In genomic region chr12:46839232-46839631, GRCh38 we compare ENCODE assay signal across 17 cellular contexts. TPM values are rescaled to one million over a fixed set of nuclear protein-coding genes. Genes with fewer than 3 reads are reported as not detected.
DNase-seq lines count a peak whose midpoint lies in the region; ATAC-seq and TF ChIP-seq lines count a peak whose summit lies in the region.
"Had no signal": no experiment of that assay in that cellular context is flagged by ENCODE, and none has a peak within 500 bp of the region (broad histone marks: within the 10 kb centered on the region; RNA-seq: fewer than 3 reads in every experiment).

No MANE protein-coding gene starts in this region.

- H3K4me3 Mint-ChIP-seq in osteocyte (ENCODE audit: unreplicated experiment), result no peak overlapping the region
- H3K4me3 Mint-ChIP-seq: CD4-positive, alpha-beta T cell; H9 had no signal

- H3K27ac Mint-ChIP-seq in osteocyte (ENCODE audit: unreplicated experiment), result no peak overlapping the region
- H3K27ac Mint-ChIP-seq: CD4-positive, alpha-beta T cell; H9 had no signal

- peaks cover 2% of the 10 kb centered on the region for H3K36me3 Mint-ChIP-seq in osteocyte (ENCODE audit: unreplicated experiment)

- H3K56ac ChIP-seq in IMR-90 (ENCODE audit: extremely low read depth, insufficient read depth, low read length), result no peak overlapping the region

- in situ Hi-C loops in GM23248 (cut with MboI) (no loop called here), IMR-90 (cut with MboI; ENCODE audit: low sequenced_read_pairs) (no loop called here)

- no peaks in the 10 kb centered on the region for H3K79me2 ChIP-seq in ACC112 (ENCODE audit: control insufficient read depth, insufficient read depth, low read length, unreplicated experiment)
- no peaks in the 10 kb centered on the region for H3K79me2 ChIP-seq in GM23248 (ENCODE audit: insufficient read depth)

- ATAC-seq in IMR-90 (ENCODE audit: low read depth), result peak; percentile 80; the same call in 1 of the 2 replicates
- ATAC-seq in SK-N-SH treated with all-trans-retinoic acid at 6 μM for 48 hours, result peak; percentile 45

- no peaks in the 10 kb centered on the region for H3K79me1 ChIP-seq in IMR-90 (ENCODE audit: low read depth in 1 of 2, low read length in 2 of 2)

- intact Hi-C loops in IMR-90 (cut with micrococcal nuclease) (loop anchor here (10.0 kb wide), 1 partner anchor 176 kb away; no protein-coding TSS in a partner anchor), dorsolateral prefrontal cortex (cut with DNase I) (no loop called here), breast epithelium (cut with DNase I; ENCODE audit: low total_unique reads) (no loop called here)

- H3K27ac ChIP-seq in ACC112 (ENCODE audit: low read depth, low read length) (no peak overlapping the region), GM23248 (no peak overlapping the region), IMR-90 (ENCODE audit: insufficient read depth, low read length) (no peak overlapping the region), dorsolateral prefrontal cortex (no peak overlapping the region), breast epithelium (no peak overlapping the region)
- H3K27ac ChIP-seq: C4-2B had no signal

- H3K9me3 ChIP-seq in GM23248 (ENCODE audit: low read depth), result no peaks in the 10 kb centered on the region
- H3K9me3 ChIP-seq in IMR-90 (ENCODE audit: control insufficient read depth, insufficient read depth, low read length), result no peaks in the 10 kb centered on the region
- H3K9me3 ChIP-seq in breast epithelium, result no peaks in the 10 kb centered on the region
- H3K9me3 ChIP-seq: Caco-2 had no signal

- H3K4me3 ChIP-seq in ACC112 (ENCODE audit: low read depth, low read length) (no peak overlapping the region), GM23248 (no peak overlapping the region), IMR-90 (ENCODE audit: insufficient read depth, low read depth, low read length) (no peak overlapping the region), dorsolateral prefrontal cortex (no peak overlapping the region), breast epithelium (no peak overlapping the region)

- no peak overlapping the region for H3K18ac ChIP-seq in IMR-90 (ENCODE audit: low read depth, low read length)

- no TSS peak for BruUV-seq in IMR-90 (replicated peaks; lab: Mats Ljungman, UMichigan)

- no peaks in the 10 kb centered on the region for H3K4me1 Mint-ChIP-seq in osteocyte (ENCODE audit: unreplicated experiment)
- H3K4me1 Mint-ChIP-seq: H9 had no signal

- 0 out of 2 replicates have a peak overlapping the region, but pooled peaks have one; percentile 10 for H3K4ac ChIP-seq in IMR-90 (ENCODE audit: low read depth, low read length)

- H3K9me3 Mint-ChIP-seq in osteocyte (ENCODE audit: unreplicated experiment), result peaks cover 11% of the 10 kb centered on the region
- H3K9me3 Mint-ChIP-seq: CD4-positive, alpha-beta T cell; H9 had no signal

- CTCF ChIA-PET in IMR-90 (lab: Yijun Ruan, JAX), result no interaction called here

- peak overlapping the region; percentile 28 for H2BK120ac ChIP-seq in IMR-90 (ENCODE audit: low read depth, low read length)

- H3K27me3 Mint-ChIP-seq in osteocyte (ENCODE audit: unreplicated experiment), result no peaks in the 10 kb centered on the region

- no peak for TF ChIP-seq RAD21 in IMR-90 (IDR thresholded peaks at IDR 0.05; ENCODE audit: low read length)

- H3K36me3 ChIP-seq in ACC112 (ENCODE audit: insufficient read depth, low read length) (no peaks in the 10 kb centered on the region), GM23248 (ENCODE audit: low read depth) (no peaks in the 10 kb centered on the region), IMR-90 (ENCODE audit: control insufficient read depth, insufficient read depth, low read length) (no peaks in the 10 kb centered on the region), breast epithelium (no peaks in the 10 kb centered on the region)

- H2AFZ ChIP-seq in ACC112 (ENCODE audit: low read length, unreplicated experiment) (peak overlapping the region; percentile 12), GM23248 (no peak overlapping the region), IMR-90 (replicated peaks; ENCODE audit: low read length, poor library complexity) (no peak overlapping the region)

- no peaks in the 10 kb centered on the region for H3K9me2 ChIP-seq in GM23248 (ENCODE audit: insufficient read depth)

- dilution Hi-C loops in IMR-90 (cut with HindIII; ENCODE audit: low sequenced_read_pairs, unreplicated experiment), result no loop called here

- H3K14ac ChIP-seq in IMR-90 (replicated peaks; ENCODE audit: low read depth, low read length), result no peak overlapping the region

- H3K9ac ChIP-seq in GM23248 (no peak overlapping the region), IMR-90 (ENCODE audit: low read depth, low read length) (no peak overlapping the region)

- peak overlapping the region; percentile 36; the same call in 1 of the 3 replicates for H2BK15ac ChIP-seq in IMR-90 (ENCODE audit: low read depth, low read length)

- WGBS in GM23248 (ENCODE audit: low coverage in 1 of 2, low lambda C conversion rate in 2 of 2, missing lambda C conversion rate in 2 of 2), 2 experiments, result 36 to 37% methylated on average over 3 of the region's 3 CpGs
- no CpG with 5 or more reads among the region's 3 CpGs for WGBS in IMR-90 (ENCODE audit: extremely low coverage in 2 of 2, insufficient read length in 1 of 2), 2 experiments

- H2AK5ac ChIP-seq in IMR-90 (ENCODE audit: low read depth, low read length), result peak overlapping the region; percentile 23; the same call in 1 of the 2 replicates

- no peak overlapping the region for H3K23ac ChIP-seq in IMR-90 (ENCODE audit: low read depth, low read length)

- no peaks in the 10 kb centered on the region for H3K27me3 ChIP-seq in ACC112 (ENCODE audit: insufficient read depth, low read length)
- no peaks in the 10 kb centered on the region for H3K27me3 ChIP-seq in GM23248 (replicated peaks; ENCODE audit: insufficient read depth)
- no peaks in the 10 kb centered on the region for H3K27me3 ChIP-seq in IMR-90 (ENCODE audit: control insufficient read depth, insufficient read depth, low read length)
- peaks cover 0 to 8% (median 0%) of the 10 kb centered on the region in 45 donors for H3K27me3 ChIP-seq in dorsolateral prefrontal cortex
- no peaks in the 10 kb centered on the region for H3K27me3 ChIP-seq in breast epithelium

- no peaks in the 10 kb centered on the region for H4K20me1 ChIP-seq in GM23248 (ENCODE audit: insufficient read depth)
- H4K20me1 ChIP-seq in IMR-90 (ENCODE audit: insufficient read depth, low read length), result no peaks in the 10 kb centered on the region

- H2BK20ac ChIP-seq in IMR-90 (ENCODE audit: low read depth, low read length), result peak overlapping the region; percentile 83; the same call in 1 of the 2 replicates

- no peak for TF ChIP-seq CTCF in IMR-90 (conservative IDR thresholded peaks at IDR 0.05; ENCODE audit: low read depth, low read length)
- no peak for TF ChIP-seq CTCF in dorsolateral prefrontal cortex (IDR thresholded peaks at IDR 0.05 in 54 of 56, conservative IDR thresholded peaks at IDR 0.05 in 2 of 56; ENCODE audit: low read depth in 1 of 56, partially characterized antibody in 56 of 56)
- no peak for TF ChIP-seq CTCF in breast epithelium (IDR thresholded peaks at IDR 0.05)
- no peak for TF ChIP-seq CTCF in osteocyte (IDR thresholded peaks at IDR 0.05)

- peak; percentile 9 for DNase-seq in GM23248
- peak; percentile 32 for DNase-seq in IMR-90
- no peak for DNase-seq in dorsolateral prefrontal cortex
- no peak for DNase-seq in mesenteric fat pad (ENCODE audit: low spot score)
- no peak for DNase-seq in breast epithelium (ENCODE audit: low spot score in 2 of 2)
- no peak for DNase-seq in osteocyte (ENCODE audit: extremely low spot score, unreplicated experiment)
- DNase-seq: AML-193; CD4-positive, alpha-beta T cell; DMS153; DMS79 treated with DMSO at 0.1 percent for 48 hours; H9; Kasumi-1; KG1 had no signal

- TF ChIP-seq POLR2A in IMR-90 (IDR thresholded peaks at IDR 0.05; ENCODE audit: low read depth, low read length) (no peak), breast epithelium (IDR thresholded peaks at IDR 0.05) (no peak)

- H4K91ac ChIP-seq in IMR-90 (ENCODE audit: insufficient read depth, low read depth, low read length), result peak overlapping the region; percentile 17; the same call in 1 of the 2 replicates

- peak overlapping the region; percentile 13 for H2BK5ac ChIP-seq in IMR-90 (ENCODE audit: low read depth, low read length, poor library complexity, severe bottlenecking)

- peaks cover 5% of the 10 kb centered on the region; the same call in 1 of the 2 replicates for H3K9me1 ChIP-seq in IMR-90 (ENCODE audit: insufficient read depth, low read length)

- POLR2A ChIA-PET in IMR-90 (lab: Charles Lee; ENCODE audit: unreplicated experiment), result interaction anchor here (0.5 kb wide), 1 partner anchor 29 kb away, joined by 4 read pairs; no protein-coding TSS in a partner anchor

- peaks cover 10% of the 10 kb centered on the region for H3K4me1 ChIP-seq in ACC112 (ENCODE audit: control insufficient read depth, insufficient read depth, low read length, unreplicated experiment)
- peaks cover 9% of the 10 kb centered on the region; the same call in 1 of the 2 replicates for H3K4me1 ChIP-seq in GM23248 (ENCODE audit: insufficient read depth)
- H3K4me1 ChIP-seq in IMR-90 (ENCODE audit: control insufficient read depth, insufficient read depth, low read length), result peaks cover 8% of the 10 kb centered on the region
- H3K4me1 ChIP-seq in breast epithelium, result no peaks in the 10 kb centered on the region
- H3K4me1 ChIP-seq: Caco-2 had no signal

- H2AK9ac ChIP-seq in IMR-90 (replicated peaks; ENCODE audit: low read depth, low read length, poor library complexity), result no peak overlapping the region

- no peaks in the 10 kb centered on the region for H3F3A ChIP-seq in GM23248 (ENCODE audit: insufficient read depth)

- peak overlapping the region in 1 of 2 experiments; percentile 24; a peak in 1 of 4 replicates for H4K8ac ChIP-seq in IMR-90 (ENCODE audit: low read depth in 2 of 2, low read length in 2 of 2)

- H4K5ac ChIP-seq in IMR-90 (ENCODE audit: low read depth, low read length), result no peak overlapping the region

- H3K4me2 ChIP-seq in GM23248 (ENCODE audit: unreplicated experiment) (no peak overlapping the region), IMR-90 (ENCODE audit: low read depth, low read length) (no peak overlapping the region)

RNA-seq across cellular contexts. Expression of gene SLC38A4, which starts 13.4 kb away (rescaled TPM):
- total RNA-seq in GM23248 (2014; rRNA removed; shearing (Covaris generic)), result 0.54 and 2.3 TPM in 2 replicates
- polyA plus RNA-seq in GM23248 (2016; fragmentation: Nextera tagmentation; extraction: Ambion mirVana) (0.36 and 0.57 TPM in 2 replicates), IMR-90 (2012; rRNA removed) (2.3 and 2.7 TPM in 2 replicates)
- total RNA-seq in IMR-90 (2012; rRNA removed) (2.3 and 2.8 TPM in 2 replicates), dorsolateral prefrontal cortex (1 to 10 TPM in 2 of 120 experiments, under 1 TPM in 52, not detected in 66; 0.10 to 1.2 (median 0.34) TPM), mesenteric fat pad (0.45 TPM), breast epithelium (under 1 TPM in 2 of 3 donors, not detected in 1; 0.15 to 0.33 TPM), osteocyte (11.4 TPM in 2 replicates)
- 0.56 and 0.87 TPM in 2 replicates for polyA plus RNA-seq in IMR-90 (2012; cell fraction: cytosol; rRNA removed)
- 0.28 and 2.2 TPM in 2 replicates for polyA plus RNA-seq in IMR-90 (2012; cell fraction: nucleus; rRNA removed; ENCODE audit: low replicate concordance)
- total RNA-seq: CD4-positive, alpha-beta T cell had no signal

Comparison
In these comparisons a context has a peak if more than half of its experiments do, and no peak if none do; other contexts are left out.
1. DNase-seq: peak in GM23248 (single experiment) and IMR-90 (single experiment); none in dorsolateral prefrontal cortex (0 of 10), mesenteric fat pad (single experiment), breast epithelium (0 of 2) and osteocyte (single experiment).